ENCODE assay signal across 8 cellular contexts in the genomic region with DNA sequence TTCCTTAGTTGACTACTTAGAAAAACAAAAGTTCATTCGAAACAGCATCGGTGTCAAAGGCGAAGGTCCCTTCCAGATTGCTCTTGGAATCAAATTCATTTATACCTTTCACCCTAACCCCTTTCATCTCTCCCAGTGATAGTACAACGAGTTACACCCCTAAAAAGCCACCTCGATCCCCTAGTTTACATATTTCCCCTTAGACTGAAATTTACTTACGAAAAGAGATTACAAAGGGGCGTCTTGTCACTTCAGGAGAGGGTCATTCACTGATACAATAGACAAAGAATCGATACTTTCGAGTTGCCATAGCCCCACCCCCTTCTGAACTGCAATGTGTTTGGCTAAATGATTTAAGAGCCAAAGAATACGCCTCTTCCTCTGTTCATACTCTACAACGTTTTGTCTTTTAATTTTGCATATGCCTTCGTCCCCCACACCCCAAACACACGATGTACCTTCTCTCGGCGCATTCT.
DNase-seq lines count a peak whose midpoint lies in the region; ATAC-seq, FAIRE-seq and TF ChIP-seq lines count a peak whose summit lies in the region.

No MANE protein-coding gene starts in this region.

- H3K27me3 ChIP-seq in right cardiac atrium (ENCODE audit: control insufficient read depth, insufficient read depth) (no peaks in the 10 kb centered on the region), thymus (ENCODE audit: control insufficient read depth, insufficient read depth) (peaks cover 24% of the 10 kb centered on the region)

- WGBS in right cardiac atrium = 1% methylated on average over 15 of the region's 15 CpGs
- WGBS in thymus = 1% methylated on average over 15 of the region's 15 CpGs

- H3K4me3 Mint-ChIP-seq in T-cell = peak overlapping the region; percentile 69 to 94 (median 81)

- H3K4me1 ChIP-seq in right cardiac atrium (ENCODE audit: control insufficient read depth, insufficient read depth, low read length) = no peaks in the 10 kb centered on the region
- no peaks in the 10 kb centered on the region for H3K4me1 ChIP-seq in thymus (ENCODE audit: control insufficient read depth, insufficient read depth, low read length)

- H3K4me1 Mint-ChIP-seq in T-cell = peaks cover 20 to 25% (median 21%) of the 10 kb centered on the region in 3 donors

- no peaks in the 10 kb centered on the region for H3K36me3 ChIP-seq in thymus (ENCODE audit: control insufficient read depth, insufficient read depth)

- FAIRE-seq in GM19239 (lab: Jason Lieb, UNC) = no peak

- intact Hi-C loops in right cardiac atrium (cut with DNase I) = no loop called here

- H3K9me3 Mint-ChIP-seq in T-cell = no peaks in the 10 kb centered on the region

- peak overlapping the region; percentile 52 for H3K4me3 ChIP-seq in AG09309 (ENCODE audit: control insufficient read depth, low read depth, low read length)
- peak overlapping the region; percentile 66 for H3K4me3 ChIP-seq in right cardiac atrium (ENCODE audit: low read length)
- H3K4me3 ChIP-seq in thymus (ENCODE audit: low read length) = peak overlapping the region; percentile 66

- no peaks in the 10 kb centered on the region for H3K36me3 Mint-ChIP-seq in T-cell

- DNase-seq in AG09309 (ENCODE audit: low read depth) (no peak), GM19239 (ENCODE audit: insufficient read length, low spot score) (peak; percentile 17), T-cell (no peak), right cardiac atrium (no peak), RKO (ENCODE audit: low spot score) (no peak)
- DNase-seq in central memory CD4-positive, alpha-beta T cell = no peak

- peak overlapping the region in 1 of 2 donors; percentile 71 for H3K27ac Mint-ChIP-seq in T-cell

- no peaks in the 10 kb centered on the region for H3K9me3 ChIP-seq in right cardiac atrium (ENCODE audit: control insufficient read depth, low read length)
- no peaks in the 10 kb centered on the region for H3K9me3 ChIP-seq in thymus (ENCODE audit: control insufficient read depth)

- ATAC-seq in T-cell (replicated peaks in 1 of 4) = no peak
- ATAC-seq in right cardiac atrium = no peak
- ATAC-seq in GM21447 (IDR thresholded peaks at IDR 0.05; ENCODE audit: unreplicated experiment) = no peak

- TF ChIP-seq CTCF in AG09309 (IDR thresholded peaks at IDR 0.05; ENCODE audit: control insufficient read depth, insufficient read depth, low read depth, low read length, missing control alignments) = no peak

- POLR2A ChIA-PET in T-cell (lab: Charles Lee) = no interaction called here

- peaks cover 45 to 58% of the 10 kb centered on the region in 2 donors for H3K27me3 Mint-ChIP-seq in T-cell

- CTCF ChIA-PET in T-cell (lab: Charles Lee) = no interaction called here

- H3K27ac ChIP-seq in right cardiac atrium (ENCODE audit: low read length) = no peak overlapping the region
- no peak overlapping the region for H3K27ac ChIP-seq in thymus (ENCODE audit: low read depth)
